18 cellular contexts compared by ENCODE assay signal in the genomic region with DNA sequence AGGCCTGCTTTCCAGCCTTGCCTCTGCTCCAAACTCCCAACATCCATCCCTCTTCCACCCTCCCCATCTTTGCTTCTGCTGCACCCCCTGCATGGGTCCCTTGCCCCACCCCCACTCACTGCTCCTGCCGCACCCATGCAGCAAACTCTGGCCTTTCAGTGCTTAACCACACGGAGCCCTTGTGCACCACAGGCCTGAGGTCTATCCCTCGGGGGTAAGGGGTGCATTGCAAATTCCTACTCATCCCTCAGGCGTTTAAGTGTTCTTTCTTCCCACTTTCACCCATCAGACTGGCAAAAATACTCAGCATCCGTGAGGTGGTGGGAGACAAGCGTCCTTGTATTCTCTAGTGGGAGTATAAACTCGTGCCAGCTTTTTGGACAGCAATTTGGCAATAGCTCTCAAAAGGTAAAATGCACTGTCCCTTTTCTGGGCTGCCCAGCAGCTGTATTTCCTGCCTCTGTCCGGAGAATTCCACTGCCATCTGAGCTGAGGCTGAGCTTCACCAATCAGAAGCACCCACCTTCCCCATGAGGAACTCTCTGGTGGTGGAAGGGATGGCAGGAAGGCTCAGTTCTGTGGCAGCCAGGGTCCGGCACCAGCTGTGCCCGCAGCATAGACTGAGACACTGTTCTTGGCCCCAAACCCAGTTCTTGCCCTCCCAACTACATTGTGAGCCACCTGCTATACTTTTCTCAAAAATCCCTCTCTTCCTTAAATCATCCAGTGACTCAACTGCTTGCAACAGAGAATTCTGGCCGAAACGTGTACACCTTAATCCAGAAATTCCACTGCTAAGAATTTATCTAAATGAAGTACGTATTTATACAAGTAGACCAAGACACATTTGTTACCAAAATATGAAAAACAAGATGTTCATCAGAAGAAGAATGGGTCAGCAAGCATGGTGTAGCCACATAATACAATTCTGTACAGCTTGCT. TPM values are rescaled to one million over a fixed set of nuclear protein-coding genes. Genes with fewer than 3 reads are reported as not detected.
DNase-seq lines count a peak whose midpoint lies in the region; ATAC-seq and TF ChIP-seq lines count a peak whose summit lies in the region.
"Had no signal": no experiment of that assay in that cellular context is flagged by ENCODE, and none has a peak within 500 bp of the region (broad histone marks: within the 10 kb centered on the region; RNA-seq: fewer than 3 reads in every experiment).

No MANE protein-coding gene starts in this region.

- H3K4me3 ChIP-seq in GM23248 (no peak overlapping the region), SJCRH30 (peak overlapping the region; percentile 30), epithelial cell of esophagus (ENCODE audit: low read length) (no peak overlapping the region), testis (no peak overlapping the region)
- H3K4me3 ChIP-seq: skin epidermis had no signal

- H3K36me3 ChIP-seq in GM23248 (ENCODE audit: low read depth) (peaks cover 38% of the 10 kb centered on the region), SJCRH30 (peaks cover 37% of the 10 kb centered on the region), testis (ENCODE audit: low read depth, missing control alignments) (no peaks in the 10 kb centered on the region)

- peaks cover 35% of the 10 kb centered on the region for H3F3A ChIP-seq in GM23248 (ENCODE audit: insufficient read depth)

- in situ Hi-C loops in GM23248 (cut with MboI): loop anchor here (25.0 kb wide), 1 partner anchor 312 kb away; no protein-coding TSS in a partner anchor

- no peaks in the 10 kb centered on the region for H3K27me3 Mint-ChIP-seq in osteocyte (ENCODE audit: unreplicated experiment)
- H3K27me3 Mint-ChIP-seq: activated CD4-positive, alpha-beta memory T cell treated with anti-CD3 and anti-CD28 coated beads, Interleukin-2, amount 10 ng/mL, durations not matched to agents 7 days and 5 days; stimulated activated naive CD8-positive, alpha-beta T cell treated with anti-CD3 and anti-CD28 coated beads, Interleukin-15, amount 100 ng/mL, for 72 hours had no signal

- peak overlapping the region; percentile 49 for H3K4me2 ChIP-seq in GM23248 (ENCODE audit: unreplicated experiment)

- H3K27ac ChIP-seq in GM23248 (peak overlapping the region; percentile 69), SJCRH30 (peak overlapping the region; percentile 93), testis (peak overlapping the region in 1 of 2 donors; percentile 21)

- DNase-seq in GM23248: peak; percentile 24
- peak; percentile 82 to 87 for DNase-seq in SJCRH30
- DNase-seq in epithelial cell of esophagus (ENCODE audit: low read depth): peak; percentile 42
- DNase-seq in osteocyte (ENCODE audit: extremely low spot score, unreplicated experiment): no peak
- no peak for DNase-seq in posterior vena cava (ENCODE audit: low spot score)
- DNase-seq in testis: no peak
- DNase-seq: activated CD4-positive, alpha-beta memory T cell treated with anti-CD3 and anti-CD28 coated beads, Interleukin-2, amount 10 ng/mL, durations not matched to agents 7 days and 5 days; Calu3; H7; left colon; MM.1S; natural killer cell; NCI-H2081; NCI-H69; stimulated activated naive CD8-positive, alpha-beta T cell treated with anti-CD3 and anti-CD28 coated beads, Interleukin-15, amount 100 ng/mL, for 72 hours had no signal

- H2AFZ ChIP-seq in GM23248: no peak overlapping the region

- ATAC-seq in GM21526 (IDR thresholded peaks at IDR 0.05; ENCODE audit: low FRiP score, unreplicated experiment) (no peak), HG03025 (IDR thresholded peaks at IDR 0.05; ENCODE audit: low FRiP score, unreplicated experiment) (no peak)
- ATAC-seq: left colon; natural killer cell; stimulated activated naive CD8-positive, alpha-beta T cell treated with anti-CD3 and anti-CD28 coated beads, Interleukin-15, amount 100 ng/mL, for 72 hours had no signal

- H3K27me3 ChIP-seq in GM23248 (replicated peaks; ENCODE audit: insufficient read depth): no peaks in the 10 kb centered on the region
- H3K27me3 ChIP-seq in SJCRH30: no peaks in the 10 kb centered on the region
- no peaks in the 10 kb centered on the region for H3K27me3 ChIP-seq in testis

- H3K79me2 ChIP-seq in GM23248 (ENCODE audit: insufficient read depth): peaks cover 98% of the 10 kb centered on the region

- peak overlapping the region; percentile 55 for H3K9ac ChIP-seq in GM23248

- H3K4me3 Mint-ChIP-seq in osteocyte (ENCODE audit: unreplicated experiment): no peak overlapping the region
- H3K4me3 Mint-ChIP-seq: activated CD4-positive, alpha-beta memory T cell treated with anti-CD3 and anti-CD28 coated beads, Interleukin-2, amount 10 ng/mL, durations not matched to agents 7 days and 5 days; natural killer cell; stimulated activated naive CD8-positive, alpha-beta T cell treated with anti-CD3 and anti-CD28 coated beads, Interleukin-15, amount 100 ng/mL, for 72 hours had no signal

- no peak for TF ChIP-seq CTCF in epithelial cell of esophagus (IDR thresholded peaks at IDR 0.05; ENCODE audit: insufficient read depth, low read depth, low read length, missing control alignments)
- no peak for TF ChIP-seq CTCF in osteocyte (IDR thresholded peaks at IDR 0.05)
- TF ChIP-seq CTCF in testis (IDR thresholded peaks at IDR 0.05): no peak

- H3K9me2 ChIP-seq in GM23248 (ENCODE audit: insufficient read depth): no peaks in the 10 kb centered on the region

- peak overlapping the region; percentile 31 for H3K27ac Mint-ChIP-seq in osteocyte (ENCODE audit: unreplicated experiment)
- H3K27ac Mint-ChIP-seq: activated CD4-positive, alpha-beta memory T cell treated with anti-CD3 and anti-CD28 coated beads, Interleukin-2, amount 10 ng/mL, durations not matched to agents 7 days and 5 days had no signal

- peaks cover 26% of the 10 kb centered on the region for H3K36me3 Mint-ChIP-seq in osteocyte (ENCODE audit: unreplicated experiment)
- H3K36me3 Mint-ChIP-seq: natural killer cell had no signal

- H3K9me3 Mint-ChIP-seq in osteocyte (ENCODE audit: unreplicated experiment): no peaks in the 10 kb centered on the region
- H3K9me3 Mint-ChIP-seq: activated CD4-positive, alpha-beta memory T cell treated with anti-CD3 and anti-CD28 coated beads, Interleukin-2, amount 10 ng/mL, durations not matched to agents 7 days and 5 days; natural killer cell; stimulated activated naive CD8-positive, alpha-beta T cell treated with anti-CD3 and anti-CD28 coated beads, Interleukin-15, amount 100 ng/mL, for 72 hours had no signal

- no peaks in the 10 kb centered on the region for H4K20me1 ChIP-seq in GM23248 (ENCODE audit: insufficient read depth)

- H3K4me1 ChIP-seq in GM23248 (ENCODE audit: insufficient read depth): peaks cover 22% of the 10 kb centered on the region
- peaks cover 42% of the 10 kb centered on the region for H3K4me1 ChIP-seq in SJCRH30
- peaks cover 10% of the 10 kb centered on the region for H3K4me1 ChIP-seq in testis

- intact Hi-C loops in posterior vena cava (cut with DNase I): no loop called here
- intact Hi-C loops in testis (cut with DNase I; ENCODE audit: low total_unique reads): no loop called here

- H3K4me1 Mint-ChIP-seq in osteocyte (ENCODE audit: unreplicated experiment): peaks cover 22% of the 10 kb centered on the region

- TF ChIP-seq POLR2A in testis (IDR thresholded peaks at IDR 0.05): no peak

- whole genome bisulfite sequencing in GM23248 (ENCODE audit: low coverage in 1 of 2, low lambda C conversion rate in 2 of 2, missing lambda C conversion rate in 2 of 2), 2 experiments: 60 to 63% methylated on average over 13 of the region's 13 CpGs
- WGBS in testis, 2 donors: 46 to 55% methylated on average over 13 of the region's 13 CpGs

- no peaks in the 10 kb centered on the region for H3K9me3 ChIP-seq in GM23248 (ENCODE audit: low read depth)
- H3K9me3 ChIP-seq in SJCRH30 (replicated peaks): no peaks in the 10 kb centered on the region
- H3K9me3 ChIP-seq in testis: no peaks in the 10 kb centered on the region

RNA-seq across cellular contexts. Expression of a gene that starts 15.0 kb away (rescaled TPM):
- 182 and 202 TPM in 2 replicates for total RNA-seq in GM23248 (2014; rRNA removed; shearing (Covaris generic))
- polyA plus RNA-seq in GM23248 (2016; fragmentation: Nextera tagmentation; extraction: Ambion mirVana): 245 and 249 TPM in 2 replicates
- 393 and 403 TPM in 2 replicates for total RNA-seq in SJCRH30 (2014; rRNA removed; shearing (Covaris generic))
- total RNA-seq in osteocyte: 140 and 151 TPM in 2 replicates
- total RNA-seq in posterior vena cava: 10 to 100 TPM; 79.1 to 89.1 TPM
- total RNA-seq in testis: 100 to 1,000 TPM; 156 to 188 TPM
- 310 TPM for polyA plus RNA-seq in testis (ENCODE audit: insufficient read depth, low read depth, low replicate concordance)

RNA-seq across cellular contexts. Expression of a gene that starts 50.0 kb away (rescaled TPM):
- not detected in 2 replicates for total RNA-seq in GM23248 (2014; rRNA removed; shearing (Covaris generic))
- polyA plus RNA-seq in GM23248 (2016; fragmentation: Nextera tagmentation; extraction: Ambion mirVana): not detected in 2 replicates
- not detected in 2 replicates for total RNA-seq in SJCRH30 (2014; rRNA removed; shearing (Covaris generic))
- total RNA-seq in osteocyte: not detected in 2 replicates
- total RNA-seq in posterior vena cava: not detected
- under 1 TPM; 0.31 to 0.74 TPM for total RNA-seq in testis
- polyA plus RNA-seq in testis (ENCODE audit: insufficient read depth, low read depth, low replicate concordance): 1.5 TPM
- total RNA-seq: activated CD4-positive, alpha-beta memory T cell treated with anti-CD3 and anti-CD28 coated beads, Interleukin-2, amount 10 ng/mL, durations not matched to agents 7 days and 5 days; Calu3; H7; left colon; natural killer cell had no signal

Comparison
In these comparisons a context has a peak if more than half of its experiments do, and no peak if none do; other contexts are left out.
1. DNase-seq: peak in GM23248 (single experiment), SJCRH30 (2 of 2) and epithelial cell of esophagus (single experiment); none in osteocyte (single experiment), posterior vena cava (single experiment) and testis (single experiment).